ENCODE assay signal across 11 cellular contexts in genomic region chr12:54421175-54421872, GRCh38. TPM values are rescaled to one million over a fixed set of nuclear protein-coding genes. Genes with fewer than 3 reads are reported as not detected.
DNase-seq lines count a peak whose midpoint lies in the region; ATAC-seq and TF ChIP-seq lines count a peak whose summit lies in the region.
"Had no signal": no experiment of that assay in that cellular context is flagged by ENCODE, and none has a peak within 500 bp of the region (broad histone marks: within the 10 kb centered on the region; RNA-seq: fewer than 3 reads in every experiment).

No MANE protein-coding gene starts in this region.

- peak overlapping the region; percentile 17 for H3K4me2 ChIP-seq in PC-9

- in situ Hi-C loops in KBM-7 (cut with MboI; ENCODE audit: low pct_unique_long_range_greater_than_20kb, low sequenced_read_pairs) = no loop called here

- POLR2A ChIA-PET in PC-9 (lab: Charles Lee; ENCODE audit: unreplicated experiment) = no interaction called here

- H3K27me3 Mint-ChIP-seq in CD14-positive monocyte (ENCODE audit: low read depth in 3 of 3) = peaks cover 5 to 7% (median 6%) of the 10 kb centered on the region in 3 donors

- peak overlapping the region in 6 of 7 donors; percentile 14 to 85 (median 70) for H3K27ac Mint-ChIP-seq in CD14-positive monocyte

- 44 to 55% (median 55%) methylated on average over 4 of the region's 4 CpGs for WGBS in ovary, 3 donors

- no peaks in the 10 kb centered on the region for H3K36me3 ChIP-seq in PC-9 (ENCODE audit: low read depth)
- H3K36me3 ChIP-seq in ovary = no peaks in the 10 kb centered on the region

- H2AFZ ChIP-seq in PC-9 = peak overlapping the region; percentile 23; the same call in 1 of the 2 replicates

- H3K27ac ChIP-seq in PC-9 (peak overlapping the region; percentile 24; the same call in 1 of the 2 replicates), ovary (peak overlapping the region; percentile 8 to 46)

- H3K4me1 ChIP-seq in PC-9 (replicated peaks; ENCODE audit: insufficient read depth) (peaks cover 57% of the 10 kb centered on the region), ovary (ENCODE audit: insufficient read depth) (peaks cover 13% of the 10 kb centered on the region)

- H3K9me3 ChIP-seq in PC-9 (ENCODE audit: insufficient read depth, low read depth) (no peaks in the 10 kb centered on the region), ovary (no peaks in the 10 kb centered on the region)

- no peak for ATAC-seq in GM21717 (IDR thresholded peaks at IDR 0.05; ENCODE audit: unreplicated experiment)

- CTCF ChIA-PET in PC-9 (lab: Charles Lee) = no interaction called here

- no peak for TF ChIP-seq EP300 in ovary (IDR thresholded peaks at IDR 0.05)

- no peaks in the 10 kb centered on the region for H4K20me1 ChIP-seq in PC-9 (ENCODE audit: insufficient read depth)

- no peak for TF ChIP-seq POLR2A in ovary (IDR thresholded peaks at IDR 0.05)

- peaks cover 22% of the 10 kb centered on the region for H3F3A ChIP-seq in PC-9 (ENCODE audit: insufficient read depth, low read depth)

- no TSS peak for BruUV-seq in PC-9 (replicated peaks; lab: Mats Ljungman, UMichigan)

- no peak for DNase-seq in CD14-positive monocyte (ENCODE audit: low spot score)
- DNase-seq in PC-9 = peak in 1 of 2 experiments; percentile 34
- peak; percentile 57 for DNase-seq in fibroblast of the aortic adventitia (ENCODE audit: low read depth)
- DNase-seq in ovary = peak in 3 of 5 donors; percentile 59 to 71 (median 64)
- DNase-seq in iPS-NIHi11 (ENCODE audit: low spot score) = no peak
- DNase-seq in KBM-7 = no peak
- DNase-seq in amniotic stem cell (lab: John Stamatoyannopoulos, UW) = no peak
- DNase-seq: DMS153; dorsolateral prefrontal cortex; stimulated activated CD4-positive, alpha-beta T cell treated with anti-CD3 and anti-CD28 coated beads, Interleukin-4, amount 100 ng/mL, for 1 hour had no signal

- peak overlapping the region in 1 of 2 donors; percentile 54 for H3K4me3 Mint-ChIP-seq in CD14-positive monocyte

- H3K4me3 ChIP-seq in PC-9 = no peak overlapping the region
- H3K4me3 ChIP-seq in fibroblast of the aortic adventitia (ENCODE audit: low read depth, low read length) = no peak overlapping the region
- H3K4me3 ChIP-seq in ovary = no peak overlapping the region
- H3K4me3 ChIP-seq: dorsolateral prefrontal cortex had no signal

- H3K9me3 Mint-ChIP-seq in CD14-positive monocyte = peaks cover 0 to 3% (median 0%) of the 10 kb centered on the region in 7 donors

- intact Hi-C loops in CD14-positive monocyte (cut with micrococcal nuclease) = no loop called here
- intact Hi-C loops in PC-9 (cut with micrococcal nuclease; ENCODE audit: unreplicated experiment) = no loop called here
- intact Hi-C loops in ovary (cut with DNase I) = no loop called here

- H3K36me3 Mint-ChIP-seq in CD14-positive monocyte = peaks cover 3 to 6% of the 10 kb centered on the region in 2 donors

- no peaks in the 10 kb centered on the region for H3K9me2 ChIP-seq in PC-9 (ENCODE audit: insufficient read depth)

- peaks cover 20% of the 10 kb centered on the region for H3K79me2 ChIP-seq in PC-9 (ENCODE audit: low read depth)

- H3K4me1 Mint-ChIP-seq in CD14-positive monocyte = peaks cover 65% of the 10 kb centered on the region

- no peaks in the 10 kb centered on the region for H3K27me3 ChIP-seq in PC-9 (ENCODE audit: insufficient read depth, low read depth)
- H3K27me3 ChIP-seq in ovary = no peaks in the 10 kb centered on the region

- no peak for TF ChIP-seq CTCF in CD14-positive monocyte (IDR thresholded peaks at IDR 0.05)
- no peak for TF ChIP-seq CTCF in PC-9 (conservative IDR thresholded peaks at IDR 0.05)
- TF ChIP-seq CTCF in fibroblast of the aortic adventitia (IDR thresholded peaks at IDR 0.05; ENCODE audit: insufficient read depth, low read length) = no peak
- no peak for TF ChIP-seq CTCF in ovary (IDR thresholded peaks at IDR 0.05)

RNA-seq across cellular contexts. Expression of gene ITGA5, which starts 2.3 kb away (rescaled TPM):
- polyA plus RNA-seq in CD14-positive monocyte (10 to 100 TPM; 85.5 to 99.4 TPM), ovary (10 to 100 TPM; 37.4 to 100.0 TPM)
- total RNA-seq in PC-9 (2021) (26.7 and 28.4 TPM in 2 replicates), fibroblast of the aortic adventitia (ENCODE audit: low replicate concordance) (51.1 and 239 TPM in 2 replicates), ovary (10 to 100 TPM; 32.6 to 82.5 (median 41.5) TPM)

RNA-seq across cellular contexts. Expression of gene ZNF385A, which starts 36.8 kb away (rescaled TPM):
- polyA plus RNA-seq in CD14-positive monocyte = 10 to 100 TPM; 53.9 to 78.3 TPM
- 17.2 and 18.0 TPM in 2 replicates for total RNA-seq in PC-9 (2021)
- 0.99 and 1.6 TPM in 2 replicates for total RNA-seq in fibroblast of the aortic adventitia (ENCODE audit: low replicate concordance)
- total RNA-seq in ovary = 10 to 100 TPM in 1 of 7 donors, 1 to 10 TPM in 6; 4.3 to 30.5 (median 6.5) TPM
- 1 to 10 TPM; 3.6 to 4.5 TPM for polyA plus RNA-seq in ovary

RNA-seq across cellular contexts. Expression of gene GTSF1, which starts 52.1 kb away (rescaled TPM):
- polyA plus RNA-seq in CD14-positive monocyte (1 to 10 TPM; 3.1 to 5.8 TPM), ovary (1 to 10 TPM in 1 of 2 donors, under 1 TPM in 1; 0.85 to 1.0 TPM)
- total RNA-seq in PC-9 (2021) (not detected in 2 replicates), fibroblast of the aortic adventitia (ENCODE audit: low replicate concordance) (7.1 TPM in 1 of 2 replicates, not detected in the other), ovary (under 1 TPM in 2 of 7 donors, not detected in 5; 0.54 to 0.55 TPM)

RNA-seq across cellular contexts. Expression of gene GPR84, which starts 57.0 kb away (rescaled TPM):
- polyA plus RNA-seq in CD14-positive monocyte = 1 to 10 TPM; 2.4 to 5.6 TPM
- total RNA-seq in PC-9 (2021) = not detected in 2 replicates
- total RNA-seq in fibroblast of the aortic adventitia (ENCODE audit: low replicate concordance) = not detected in 2 replicates
- total RNA-seq in ovary = 1 to 10 TPM in 2 of 7 donors, under 1 TPM in 5; 0.12 to 3.1 (median 0.43) TPM
- under 1 TPM; 0.22 to 0.42 TPM for polyA plus RNA-seq in ovary

Comparison
In these comparisons a context has a peak if more than half of its experiments do, and no peak if none do; other contexts are left out.
1. DNase-seq: peak in fibroblast of the aortic adventitia (single experiment) and ovary (3 of 5); none in CD14-positive monocyte (single experiment), iPS-NIHi11 (single experiment), KBM-7 (single experiment) and amniotic stem cell (single experiment).